ENCODE assay signal across 7 cellular contexts in genomic region chr18:14223231-14223822, GRCh38.
DNase-seq lines count a peak whose midpoint lies in the region; ATAC-seq, FAIRE-seq and TF ChIP-seq lines count a peak whose summit lies in the region.
"Not testable (repeated sequence)": the region's sequence is repeated elsewhere in the genome, so short reads cannot be mapped to it uniquely, and the experiment has no call there.

No MANE protein-coding gene starts in this region.

- H3K56ac ChIP-seq in mesendoderm (ENCODE audit: low read length): not testable (repeated sequence)

- not testable (repeated sequence) for H3K9ac ChIP-seq in DND-41 (ENCODE audit: low read depth, low read length); kidney (ENCODE audit: low read length in 2 of 2); mesendoderm (ENCODE audit: low read length)

- not testable (repeated sequence) for H2BK5ac ChIP-seq in mesendoderm (ENCODE audit: low read length)

- WGBS in right lobe of liver (ENCODE audit: insufficient coverage, low coverage, low lambda C conversion rate, missing lambda C conversion rate): 93% methylated on average over 3 of the region's 31 CpGs
- no CpG with 5 or more reads among the region's 31 CpGs for WGBS in mesendoderm (ENCODE audit: extremely low coverage, insufficient coverage, low lambda C conversion rate)

- H2AFZ ChIP-seq in DND-41 (ENCODE audit: low read depth, low read length): not testable (repeated sequence)

- not testable (repeated sequence) for H3K79me2 ChIP-seq in DND-41 (ENCODE audit: insufficient read depth, low read length); mesendoderm (ENCODE audit: control insufficient read depth, insufficient read depth, low read length)

- not testable (repeated sequence) for H2AK5ac ChIP-seq in mesendoderm (ENCODE audit: low read length)

- not testable (repeated sequence) for H3K4me3 Mint-ChIP-seq in chondrocyte (ENCODE audit: unreplicated experiment)

- peaks cover 16% of the 10 kb centered on the region for H3K9me3 Mint-ChIP-seq in chondrocyte (ENCODE audit: low read depth)

- not testable (repeated sequence) for TF ChIP-seq CTCF in DND-41 (IDR thresholded peaks at IDR 0.05; ENCODE audit: borderline replicate concordance, extremely low read depth, low read length, poor library complexity, severe bottlenecking); chondrocyte (IDR thresholded peaks at IDR 0.05); kidney (IDR thresholded peaks at IDR 0.05; ENCODE audit: borderline replicate concordance, extremely low read depth, insufficient read depth); right lobe of liver (IDR thresholded peaks at IDR 0.05)

- H3K4me1 ChIP-seq in DND-41 (ENCODE audit: insufficient read depth, low read length); kidney (ENCODE audit: control insufficient read depth in 1 of 2, insufficient read depth in 1 of 2, low read depth in 1 of 2, low read length in 2 of 2); right lobe of liver; mesendoderm (ENCODE audit: control insufficient read depth, low read depth, low read length): not testable (repeated sequence)

- TF ChIP-seq POLR2A in right lobe of liver (IDR thresholded peaks at IDR 0.05): not testable (repeated sequence)

- ATAC-seq in DND-41 (ENCODE audit: insufficient read depth, low read depth): 0 out of 3 replicates have a peak, but pooled peaks have one; percentile 19
- ATAC-seq in Right ventricle myocardium superior (ENCODE audit: poor library complexity); right lobe of liver: not testable (repeated sequence)

- H3K9me3 ChIP-seq in DND-41 (ENCODE audit: insufficient read depth, low read length, severe bottlenecking): peaks cover 26% of the 10 kb centered on the region
- H3K9me3 ChIP-seq in kidney (ENCODE audit: control insufficient read depth in 1 of 2, low read length in 2 of 2); right lobe of liver: not testable (repeated sequence)

- not testable (repeated sequence) for H4K20me1 ChIP-seq in DND-41 (ENCODE audit: insufficient read depth, low read length)

- not testable (repeated sequence) for H2BK120ac ChIP-seq in mesendoderm (ENCODE audit: low read depth, low read length)

- not testable (repeated sequence) for H3K4me1 Mint-ChIP-seq in chondrocyte (ENCODE audit: low read depth)

- H3K23ac ChIP-seq in mesendoderm (ENCODE audit: low read length): not testable (repeated sequence)

- not testable (repeated sequence) for H3K18ac ChIP-seq in mesendoderm (ENCODE audit: low read length)

- peak; percentile 37 for DNase-seq in DND-41
- peak; percentile 83 for DNase-seq in chondrocyte (ENCODE audit: low spot score)
- DNase-seq in Right ventricle myocardium superior: peak; percentile 34
- DNase-seq in kidney: peak; percentile 76
- DNase-seq in right lobe of liver: peak in 2 of 3 donors; percentile 14 to 45
- DNase-seq in mesendoderm: peak; percentile 0
- DNase-seq in urothelium cell line (ENCODE audit: low spot score): not testable (repeated sequence)

- peaks cover 31% of the 10 kb centered on the region for H3K36me3 ChIP-seq in DND-41 (ENCODE audit: insufficient read depth, low read length)
- H3K36me3 ChIP-seq in kidney (ENCODE audit: control insufficient read depth in 1 of 2, insufficient read depth in 2 of 2, low read length in 2 of 2); right lobe of liver; mesendoderm (ENCODE audit: control insufficient read depth, insufficient read depth, low read length): not testable (repeated sequence)

- H2BK15ac ChIP-seq in mesendoderm (replicated peaks; ENCODE audit: low read depth): not testable (repeated sequence)

- not testable (repeated sequence) for H4K8ac ChIP-seq in mesendoderm (ENCODE audit: low read depth, low read length)

- not testable (repeated sequence) for H3K27ac ChIP-seq in DND-41 (ENCODE audit: low read length); kidney (ENCODE audit: low read depth in 2 of 2, low read length in 2 of 2); right lobe of liver; mesendoderm (ENCODE audit: low read depth, low read length)

- H4K5ac ChIP-seq in mesendoderm (ENCODE audit: low read length): not testable (repeated sequence)

- H3K36me3 Mint-ChIP-seq in chondrocyte (ENCODE audit: low read depth): not testable (repeated sequence)

- not testable (repeated sequence) for H3K79me1 ChIP-seq in mesendoderm (ENCODE audit: low read length)

- not testable (repeated sequence) for H3K4ac ChIP-seq in mesendoderm (ENCODE audit: low read depth, low read length)

- not testable (repeated sequence) for H3K27me3 Mint-ChIP-seq in chondrocyte (ENCODE audit: low read depth)

- H3K4me3 ChIP-seq in DND-41 (ENCODE audit: low read depth in 1 of 2, low read length in 2 of 2); kidney (ENCODE audit: low read length in 2 of 2); right lobe of liver; mesendoderm (ENCODE audit: low read length): not testable (repeated sequence)

- not testable (repeated sequence) for H3K4me2 ChIP-seq in DND-41 (ENCODE audit: insufficient read depth, low read length); mesendoderm (ENCODE audit: low read length)

- FAIRE-seq in kidney (lab: Jason Lieb, UNC): not testable (repeated sequence)
- peak; percentile 62 for FAIRE-seq in urothelium cell line (lab: Jason Lieb, UNC)

- intact Hi-C loops in Right ventricle myocardium superior (cut with DNase I); kidney (cut with DNase I); right lobe of liver (cut with DNase I): not testable (repeated sequence)

- not testable (repeated sequence) for H3K27ac Mint-ChIP-seq in chondrocyte (ENCODE audit: unreplicated experiment)

- H3K27me3 ChIP-seq in DND-41 (ENCODE audit: insufficient read depth, low read length, poor library complexity); right lobe of liver; mesendoderm (ENCODE audit: insufficient read depth, low read length, poor library complexity): not testable (repeated sequence)
